Comparison of ENCODE assay signal across 7 cellular contexts in the genomic region with DNA sequence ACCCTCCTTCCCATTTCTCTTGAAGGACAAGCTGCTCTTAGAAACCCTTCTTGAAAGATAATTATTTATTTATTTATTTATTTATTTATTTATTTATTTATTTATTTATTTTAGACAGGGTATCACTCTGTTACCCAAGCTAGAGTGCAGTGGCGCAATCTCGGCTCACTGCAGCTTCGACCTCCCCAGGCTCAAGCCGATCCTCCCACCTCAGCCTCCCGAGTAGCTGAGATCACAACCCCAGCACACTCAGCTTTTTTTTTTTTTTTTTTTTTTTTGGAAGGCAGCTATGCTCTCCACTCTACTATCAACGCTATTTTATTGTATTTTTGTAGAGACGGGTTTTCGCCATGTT. TPM values are rescaled to one million over a fixed set of nuclear protein-coding genes. Genes with fewer than 3 reads are reported as not detected.
A peak's percentile ranks its signal among the peaks of the same experiment; 100 is the strongest.
DNase-seq lines count a peak whose midpoint lies in the region; ATAC-seq and TF ChIP-seq lines count a peak whose summit lies in the region.

No MANE protein-coding gene starts in this region.

- H3K79me2 ChIP-seq in hepatocyte: peaks cover 5% of the 10 kb centered on the region

- H3K36me3 ChIP-seq in HEK293 (ENCODE audit: control insufficient read depth in 2 of 2, insufficient read depth in 1 of 2, low read length in 2 of 2): peaks cover 9 to 19% of the 10 kb centered on the region in 2 experiments
- H3K36me3 ChIP-seq in hepatocyte (replicated peaks; ENCODE audit: insufficient read depth, low read depth): no peaks in the 10 kb centered on the region

- peaks cover 1% of the 10 kb centered on the region for H3K27me3 Mint-ChIP-seq in T-helper 17 cell
- H3K27me3 Mint-ChIP-seq in stimulated activated naive B cell treated with anti-CD40 and anti-IgM and Interleukin-4, amounts not matched to agents 10 μg/mL and 1 μg/mL and 100 μg/mL, for 72 hours: no peaks in the 10 kb centered on the region

- no peaks in the 10 kb centered on the region for H4K20me1 ChIP-seq in hepatocyte (ENCODE audit: insufficient read depth, poor library complexity, severe bottlenecking)

- H3K4me1 ChIP-seq in HEK293 (ENCODE audit: control insufficient read depth, insufficient read depth, low read length): peaks cover 10% of the 10 kb centered on the region
- H3K4me1 ChIP-seq in hepatocyte (ENCODE audit: insufficient read depth): peaks cover 3% of the 10 kb centered on the region

- H3K9me3 Mint-ChIP-seq in stimulated activated naive B cell treated with anti-CD40 and anti-IgM and Interleukin-4, amounts not matched to agents 10 μg/mL and 1 μg/mL and 100 μg/mL, for 72 hours: no peaks in the 10 kb centered on the region

- peak overlapping the region; percentile 80 for H3K27ac Mint-ChIP-seq in T-helper 17 cell
- peak overlapping the region; percentile 76 for H3K27ac Mint-ChIP-seq in stimulated activated naive B cell treated with anti-CD40 and anti-IgM and Interleukin-4, amounts not matched to agents 10 μg/mL and 1 μg/mL and 100 μg/mL, for 72 hours

- TF ChIP-seq CTCF in HEK293 (tag by site-specific recombination; IDR thresholded peaks at IDR 0.05): no peak
- TF ChIP-seq CTCF in hepatocyte (IDR thresholded peaks at IDR 0.05; ENCODE audit: poor library complexity): no peak

- no peak overlapping the region; the same call in 1 of the 2 replicates for H3K27ac ChIP-seq in HEK293 (ENCODE audit: extremely low read depth, low read depth, low read length)
- H3K27ac ChIP-seq in hepatocyte: no peak overlapping the region

- no peaks in the 10 kb centered on the region for H3K9me2 ChIP-seq in hepatocyte (replicated peaks; ENCODE audit: insufficient read depth)

- H3K4me2 ChIP-seq in hepatocyte: peak overlapping the region; percentile 96

- CTCF ChIA-PET in HEK293 (lab: Yijun Ruan, JAX): interaction anchor here (0.5 to 3.4 kb wide), 10 partner anchors 8 to 801 kb away, joined by 3 to 25 read pairs (median 3); no protein-coding TSS in a partner anchor

- 94% methylated on average over 8 of the region's 8 CpGs for WGBS in hepatocyte (ENCODE audit: low lambda C conversion rate, missing lambda C conversion rate)

- H3K4me3 ChIP-seq in HEK293 (ENCODE audit: low read depth, low read length) (no peak overlapping the region), hepatocyte (peak overlapping the region; percentile 84)

- H3K4me1 Mint-ChIP-seq in T-helper 17 cell: peaks cover 14% of the 10 kb centered on the region
- H3K4me1 Mint-ChIP-seq in stimulated activated naive B cell treated with anti-CD40 and anti-IgM and Interleukin-4, amounts not matched to agents 10 μg/mL and 1 μg/mL and 100 μg/mL, for 72 hours: peaks cover 17 to 24% of the 10 kb centered on the region in 2 donors

- DNase-seq in T-helper 17 cell (no peak), hepatocyte (ENCODE audit: low spot score) (no peak), AG08395 (ENCODE audit: low spot score) (no peak), NCI-H2107 treated with DMSO at 0.1 percent for 48 hours (lab: John Stamatoyannopoulos, UW; ENCODE audit: unreplicated experiment) (no peak), DMS53 treated with DMSO at 0.1 percent for 48 hours (lab: John Stamatoyannopoulos, UW; ENCODE audit: unreplicated experiment) (no peak)
- DNase-seq in stimulated activated naive B cell treated with anti-CD40 and anti-IgM and Interleukin-4, amounts not matched to agents 10 μg/mL and 1 μg/mL and 100 μg/mL, for 72 hours: no peak

- H2AFZ ChIP-seq in hepatocyte: peak overlapping the region; percentile 94

- no peaks in the 10 kb centered on the region for H3K36me3 Mint-ChIP-seq in T-helper 17 cell (ENCODE audit: low read depth)
- peaks cover 5 to 13% of the 10 kb centered on the region in 2 donors for H3K36me3 Mint-ChIP-seq in stimulated activated naive B cell treated with anti-CD40 and anti-IgM and Interleukin-4, amounts not matched to agents 10 μg/mL and 1 μg/mL and 100 μg/mL, for 72 hours

- no peak for ATAC-seq in T-helper 17 cell
- ATAC-seq in stimulated activated naive B cell treated with anti-CD40 and anti-IgM and Interleukin-4, amounts not matched to agents 10 μg/mL and 1 μg/mL and 100 μg/mL, for 72 hours (replicated peaks): no peak

- H3K4me3 Mint-ChIP-seq in T-helper 17 cell: peak overlapping the region; percentile 83
- peak overlapping the region; percentile 79 to 89 for H3K4me3 Mint-ChIP-seq in stimulated activated naive B cell treated with anti-CD40 and anti-IgM and Interleukin-4, amounts not matched to agents 10 μg/mL and 1 μg/mL and 100 μg/mL, for 72 hours

- H3K27me3 ChIP-seq in hepatocyte: no peaks in the 10 kb centered on the region

- POLR2A ChIA-PET in HEK293 (lab: Yijun Ruan, JAX): interaction anchor here (0.6 to 0.7 kb wide), 2 partner anchors 207 to 293 kb away, joined by 4 read pairs; no protein-coding TSS in a partner anchor

- H3K9me3 ChIP-seq in HEK293 (ENCODE audit: control insufficient read depth, insufficient read depth, low read depth, low read length) (no peaks in the 10 kb centered on the region), T-helper 17 cell (ENCODE audit: control insufficient read depth, low read length, poor library complexity, severe bottlenecking) (no peaks in the 10 kb centered on the region), hepatocyte (ENCODE audit: low read depth) (no peaks in the 10 kb centered on the region)

TF ChIP-seq in HEK293, 187 proteins besides CTCF, POLR2A, EP300 and RAD21 (continues in another document):
- TF ChIP-seq ZNF404 (tag by site-specific recombination; IDR thresholded peaks at IDR 0.05) (peak; percentile 93), ZNF433 (tag by site-specific recombination; IDR thresholded peaks at IDR 0.05; ENCODE audit: low read depth) (peak; percentile 79), TCF7L2 (IDR thresholded peaks at IDR 0.05; ENCODE audit: borderline replicate concordance, low read depth, low read length) (no peak), ZNF2 (tag by site-specific recombination; IDR thresholded peaks at IDR 0.05) (no peak), ZBTB8A (tag by site-specific recombination; IDR thresholded peaks at IDR 0.05) (peak; percentile 81), PRDM1 (tag by site-specific recombination; IDR thresholded peaks at IDR 0.05) (no peak), ZNF664 (tag by site-specific recombination; IDR thresholded peaks at IDR 0.05) (peak; percentile 59), ZNF791 (tag by site-specific recombination; IDR thresholded peaks at IDR 0.05) (0 out of 2 replicates have a peak, but pooled peaks have one; percentile 51), ZNF501 (tag by site-specific recombination; IDR thresholded peaks at IDR 0.05) (peak; percentile 62; the same call in 1 of the 2 replicates), ZNF530 (tag by site-specific recombination; IDR thresholded peaks at IDR 0.05; ENCODE audit: low read depth) (0 out of 2 replicates have a peak, but pooled peaks have one; percentile 44)
- TF ChIP-seq, protein P1, sequence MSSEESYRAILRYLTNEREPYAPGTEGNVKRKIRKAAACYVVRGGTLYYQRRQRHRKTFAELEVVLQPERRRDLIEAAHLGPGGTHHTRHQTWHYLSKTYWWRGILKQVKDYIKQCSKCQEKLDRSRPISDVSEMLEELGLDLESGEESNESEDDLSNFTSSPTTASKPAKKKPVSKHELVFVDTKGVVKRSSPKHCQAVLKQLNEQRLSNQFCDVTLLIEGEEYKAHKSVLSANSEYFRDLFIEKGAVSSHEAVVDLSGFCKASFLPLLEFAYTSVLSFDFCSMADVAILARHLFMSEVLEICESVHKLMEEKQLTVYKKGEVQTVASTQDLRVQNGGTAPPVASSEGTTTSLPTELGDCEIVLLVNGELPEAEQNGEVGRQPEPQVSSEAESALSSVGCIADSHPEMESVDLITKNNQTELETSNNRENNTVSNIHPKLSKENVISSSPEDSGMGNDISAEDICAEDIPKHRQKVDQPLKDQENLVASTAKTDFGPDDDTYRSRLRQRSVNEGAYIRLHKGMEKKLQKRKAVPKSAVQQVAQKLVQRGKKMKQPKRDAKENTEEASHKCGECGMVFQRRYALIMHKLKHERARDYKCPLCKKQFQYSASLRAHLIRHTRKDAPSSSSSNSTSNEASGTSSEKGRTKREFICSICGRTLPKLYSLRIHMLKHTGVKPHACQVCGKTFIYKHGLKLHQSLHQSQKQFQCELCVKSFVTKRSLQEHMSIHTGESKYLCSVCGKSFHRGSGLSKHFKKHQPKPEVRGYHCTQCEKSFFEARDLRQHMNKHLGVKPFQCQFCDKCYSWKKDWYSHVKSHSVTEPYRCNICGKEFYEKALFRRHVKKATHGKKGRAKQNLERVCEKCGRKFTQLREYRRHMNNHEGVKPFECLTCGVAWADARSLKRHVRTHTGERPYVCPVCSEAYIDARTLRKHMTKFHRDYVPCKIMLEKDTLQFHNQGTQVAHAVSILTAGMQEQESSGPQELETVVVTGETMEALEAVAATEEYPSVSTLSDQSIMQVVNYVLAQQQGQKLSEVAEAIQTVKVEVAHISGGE (tag by site-specific recombination; conservative IDR thresholded peaks at IDR 0.05; ENCODE audit: low read depth): peak; percentile 83
- TF ChIP-seq, protein P2, sequence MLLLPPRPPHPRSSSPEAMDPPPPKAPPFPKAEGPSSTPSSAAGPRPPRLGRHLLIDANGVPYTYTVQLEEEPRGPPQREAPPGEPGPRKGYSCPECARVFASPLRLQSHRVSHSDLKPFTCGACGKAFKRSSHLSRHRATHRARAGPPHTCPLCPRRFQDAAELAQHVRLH (tag by site-specific recombination; IDR thresholded peaks at IDR 0.05): peak; percentile 52; the same call in 1 of the 2 replicates

RNA-seq across cellular contexts. Expression of a gene that starts 1.2 kb away (rescaled TPM):
- 10 to 100 TPM; 32.9 to 50.4 TPM for total RNA-seq in T-helper 17 cell
- total RNA-seq in hepatocyte: 12.2 and 21.6 TPM in 2 replicates
- polyA plus RNA-seq in hepatocyte: 79.0 and 81.3 TPM in 2 replicates

RNA-seq across cellular contexts. Expression of a gene that starts 25.1 kb away (rescaled TPM):
- total RNA-seq in T-helper 17 cell (not detected), hepatocyte (not detected in 2 replicates)
- not detected in 2 replicates for polyA plus RNA-seq in hepatocyte
